ENCODE assay signal across 8 cellular contexts in the genomic region with DNA sequence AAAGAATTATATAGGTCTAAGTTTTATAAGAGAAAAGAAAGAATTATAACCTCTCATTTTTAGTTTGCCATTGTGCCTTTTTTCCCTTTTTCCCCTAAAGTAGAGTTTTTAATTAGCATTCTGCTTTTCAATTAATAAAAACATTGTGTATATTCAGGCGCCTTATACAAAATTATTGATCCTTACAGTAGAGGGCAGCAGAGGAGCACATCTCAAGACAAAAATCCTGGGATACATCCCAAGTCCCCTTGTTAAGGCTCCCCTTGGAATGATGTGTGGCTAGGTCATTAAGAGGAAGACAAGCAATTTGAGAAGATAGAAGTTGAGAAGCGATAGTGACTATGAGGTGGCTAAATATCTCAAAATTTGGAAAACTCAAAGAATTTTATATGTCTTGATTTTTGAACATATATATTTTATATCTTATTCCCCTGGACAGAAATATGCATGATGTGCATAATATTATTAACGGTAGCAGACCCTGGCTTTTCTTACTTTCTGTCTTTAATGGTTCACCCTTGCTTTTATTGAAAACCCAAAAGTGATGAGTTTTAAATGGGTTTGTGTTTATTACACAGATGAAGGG. TPM values are rescaled to one million over a fixed set of nuclear protein-coding genes. Genes with fewer than 3 reads are reported as not detected.
A peak's percentile ranks its signal among the peaks of the same experiment; 100 is the strongest.
DNase-seq lines count a peak whose midpoint lies in the region; ATAC-seq, FAIRE-seq and TF ChIP-seq lines count a peak whose summit lies in the region.

No MANE protein-coding gene starts in this region.

- H3K36me3 ChIP-seq in astrocyte (ENCODE audit: insufficient read depth, low read length): no peaks in the 10 kb centered on the region

- no peaks in the 10 kb centered on the region for H3K4me1 Mint-ChIP-seq in astrocyte (ENCODE audit: low read depth, unreplicated experiment)
- H3K4me1 Mint-ChIP-seq in mesothelial cell of epicardium: peaks cover 11% of the 10 kb centered on the region
- no peaks in the 10 kb centered on the region for H3K4me1 Mint-ChIP-seq in activated T-cell treated with anti-CD3 and anti-CD28 coated beads, Interleukin-2, amount 50 U/mL, for 72 hours (ENCODE audit: low read depth)

- H3K4me3 ChIP-seq in astrocyte (ENCODE audit: insufficient read depth, low read depth, low read length): no peak overlapping the region

- H3K27ac ChIP-seq in astrocyte (ENCODE audit: low read depth, low read length): no peak overlapping the region

- FAIRE-seq in astrocyte (lab: Jason Lieb, UNC): no peak

- H3K9me3 Mint-ChIP-seq in astrocyte (ENCODE audit: unreplicated experiment) (peaks cover 1% of the 10 kb centered on the region), mesothelial cell of epicardium (peaks cover 4% of the 10 kb centered on the region)
- H3K9me3 Mint-ChIP-seq in activated T-cell treated with anti-CD3 and anti-CD28 coated beads, Interleukin-2, amount 50 U/mL, for 72 hours: peaks cover 2 to 4% of the 10 kb centered on the region in 2 donors

- H3K27me3 Mint-ChIP-seq in astrocyte (ENCODE audit: low read depth, unreplicated experiment) (no peaks in the 10 kb centered on the region), mesothelial cell of epicardium (ENCODE audit: low read depth) (no peaks in the 10 kb centered on the region)
- H3K27me3 Mint-ChIP-seq in activated T-cell treated with anti-CD3 and anti-CD28 coated beads, Interleukin-2, amount 50 U/mL, for 72 hours (ENCODE audit: low read depth): peaks cover 5% of the 10 kb centered on the region

- H3K36me3 Mint-ChIP-seq in astrocyte (ENCODE audit: low read depth, unreplicated experiment): no peaks in the 10 kb centered on the region
- H3K36me3 Mint-ChIP-seq in mesothelial cell of epicardium: no peaks in the 10 kb centered on the region
- peaks cover 0 to 2% of the 10 kb centered on the region in 2 donors for H3K36me3 Mint-ChIP-seq in activated T-cell treated with anti-CD3 and anti-CD28 coated beads, Interleukin-2, amount 50 U/mL, for 72 hours (ENCODE audit: insufficient read depth in 2 of 2)

- no peak overlapping the region for H3K4me2 ChIP-seq in astrocyte (ENCODE audit: low read length)

- H3K27me3 ChIP-seq in astrocyte (ENCODE audit: insufficient read depth, low read length): no peaks in the 10 kb centered on the region

- ATAC-seq in activated T-cell treated with anti-CD3 and anti-CD28 coated beads, Interleukin-2, amount 50 U/mL, for 72 hours (replicated peaks in 1 of 2): no peak
- no peak for ATAC-seq in GM21367 (IDR thresholded peaks at IDR 0.05; ENCODE audit: unreplicated experiment)

- no peaks in the 10 kb centered on the region for H3K9me3 ChIP-seq in astrocyte (ENCODE audit: insufficient read depth, low read depth, low read length)

- H3K27ac Mint-ChIP-seq in astrocyte (ENCODE audit: unreplicated experiment): no peak overlapping the region
- no peak overlapping the region for H3K27ac Mint-ChIP-seq in mesothelial cell of epicardium
- H3K27ac Mint-ChIP-seq in activated T-cell treated with anti-CD3 and anti-CD28 coated beads, Interleukin-2, amount 50 U/mL, for 72 hours: no peak overlapping the region

- no peak overlapping the region for H3K4me3 Mint-ChIP-seq in astrocyte (ENCODE audit: unreplicated experiment)
- no peak overlapping the region for H3K4me3 Mint-ChIP-seq in mesothelial cell of epicardium
- H3K4me3 Mint-ChIP-seq in activated T-cell treated with anti-CD3 and anti-CD28 coated beads, Interleukin-2, amount 50 U/mL, for 72 hours: no peak overlapping the region

- peak; percentile 51 for DNase-seq in Daoy (ENCODE audit: low read depth)
- DNase-seq in NAMALWA (ENCODE audit: low spot score): peak; percentile 35
- DNase-seq in astrocyte (ENCODE audit: low read depth): peak; percentile 3
- no peak for DNase-seq in mesothelial cell of epicardium (ENCODE audit: low spot score in 2 of 2, unreplicated experiment in 2 of 2)
- no peak for DNase-seq in activated gamma-delta T cell (lab: John Stamatoyannopoulos, UW)
- DNase-seq in activated T-cell treated with anti-CD3 and anti-CD28 coated beads, Interleukin-2, amount 50 U/mL, for 72 hours: no peak
- DNase-seq in stimulated activated CD8-positive, alpha-beta memory T cell treated with anti-CD3 and anti-CD28 coated beads, Interleukin-4, amount 100 ng/mL, for 48 hours: no peak

- H4K20me1 ChIP-seq in astrocyte (ENCODE audit: insufficient read depth, low read length): no peaks in the 10 kb centered on the region

- no peak overlapping the region for H3K9ac ChIP-seq in astrocyte (ENCODE audit: low read length)

- no peak overlapping the region for H2AFZ ChIP-seq in astrocyte (ENCODE audit: low read depth, low read length)

- TF ChIP-seq CTCF in astrocyte (IDR thresholded peaks at IDR 0.05; ENCODE audit: insufficient read depth, low read depth, low read length) (peak; percentile 26), mesothelial cell of epicardium (IDR thresholded peaks at IDR 0.05; ENCODE audit: unreplicated experiment) (peak; percentile 65)

- no peaks in the 10 kb centered on the region for H3K4me1 ChIP-seq in astrocyte (ENCODE audit: insufficient read depth, low read length)

- no peaks in the 10 kb centered on the region for H3K79me2 ChIP-seq in astrocyte (ENCODE audit: insufficient read depth, low read length)

RNA-seq across cellular contexts. Expression of a gene that starts 19.1 kb away (rescaled TPM):
- total RNA-seq in Daoy (2014; rRNA removed; shearing (Covaris generic)): 5.5 and 9.0 TPM in 2 replicates
- 2.2 and 2.7 TPM in 2 replicates for total RNA-seq in astrocyte
- total RNA-seq in mesothelial cell of epicardium: 3.3 to 3.9 TPM (median 3.4 TPM) in 3 replicates
- 10 to 100 TPM; 26.2 to 31.3 TPM for total RNA-seq in activated T-cell treated with anti-CD3 and anti-CD28 coated beads, Interleukin-2, amount 50 U/mL, for 72 hours

Comparison
In these comparisons a context has a peak if more than half of its experiments do, and no peak if none do; other contexts are left out.
1. DNase-seq: peak in Daoy (single experiment), NAMALWA (single experiment) and astrocyte (single experiment); none in mesothelial cell of epicardium (0 of 2), activated gamma-delta T cell (single experiment), activated T-cell treated with anti-CD3 and anti-CD28 coated beads, Interleukin-2, amount 50 U/mL, for 72 hours (0 of 2) and stimulated activated CD8-positive, alpha-beta memory T cell treated with anti-CD3 and anti-CD28 coated beads, Interleukin-4, amount 100 ng/mL, for 48 hours (single experiment).